Comparison of ENCODE assay signal across 11 cellular contexts in the genomic region with DNA sequence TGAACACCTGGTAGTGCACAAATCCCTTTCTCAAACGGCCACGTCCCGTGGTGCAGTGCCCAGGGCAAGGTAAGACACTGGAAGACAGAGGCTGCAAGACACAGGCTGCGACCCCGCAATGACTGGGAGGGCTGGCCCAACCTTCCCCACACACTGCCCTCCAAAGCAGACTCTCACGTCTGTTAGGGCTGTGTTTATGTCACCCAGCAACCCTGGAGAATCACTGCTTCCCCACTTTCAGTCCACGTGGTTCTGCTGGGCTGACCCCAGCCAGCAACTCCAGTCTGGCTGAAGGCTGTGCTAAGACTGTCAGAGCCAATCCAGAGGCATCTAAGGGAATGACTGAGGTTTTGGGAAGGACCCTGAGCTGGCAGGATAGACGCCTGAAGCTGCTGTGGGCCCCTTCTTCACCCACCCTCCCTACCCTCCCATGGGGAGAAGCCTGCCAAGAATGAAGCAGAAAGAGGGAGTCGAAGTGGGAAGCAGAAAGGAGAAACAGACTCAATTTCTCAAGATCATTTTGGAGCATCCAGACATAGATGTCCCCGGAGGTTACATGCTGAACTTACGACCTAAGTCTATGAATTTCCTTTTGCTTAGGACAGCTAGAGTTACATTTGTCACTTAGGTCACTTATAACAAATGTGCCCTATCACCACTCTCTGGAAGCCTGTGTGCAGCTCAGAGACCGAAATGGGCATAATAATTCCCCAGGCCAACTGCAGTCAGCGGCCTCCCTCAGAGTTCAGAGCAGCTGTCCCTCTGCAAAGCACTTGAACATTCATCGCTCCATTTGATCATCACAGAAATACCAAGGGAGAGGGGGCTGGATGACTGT. TPM values are rescaled to one million over a fixed set of nuclear protein-coding genes. Genes with fewer than 3 reads are reported as not detected.
A peak's percentile ranks its signal among the peaks of the same experiment; 100 is the strongest.
DNase-seq lines count a peak whose midpoint lies in the region; ATAC-seq and TF ChIP-seq lines count a peak whose summit lies in the region.
"Had no signal": no experiment of that assay in that cellular context is flagged by ENCODE, and none has a peak within 500 bp of the region (broad histone marks: within the 10 kb centered on the region; RNA-seq: fewer than 3 reads in every experiment).

No MANE protein-coding gene starts in this region.

- H2AFZ ChIP-seq in IMR-90 (replicated peaks; ENCODE audit: low read length, poor library complexity), result no peak overlapping the region

- no peak overlapping the region for H2BK120ac ChIP-seq in IMR-90 (ENCODE audit: low read depth, low read length)

- no peak overlapping the region for H3K56ac ChIP-seq in IMR-90 (ENCODE audit: extremely low read depth, insufficient read depth, low read length)

- no peak overlapping the region for H4K5ac ChIP-seq in IMR-90 (ENCODE audit: low read depth, low read length)

- TF ChIP-seq RAD21 in IMR-90 (IDR thresholded peaks at IDR 0.05; ENCODE audit: low read length), result no peak

- H3K4me2 ChIP-seq in IMR-90 (ENCODE audit: low read depth, low read length), result no peak overlapping the region

- H3K18ac ChIP-seq in IMR-90 (ENCODE audit: low read depth, low read length), result no peak overlapping the region

- BruUV-seq in IMR-90 (replicated peaks; lab: Mats Ljungman, UMichigan), result no TSS peak

- no peaks in the 10 kb centered on the region for H3K4me1 ChIP-seq in IMR-90 (ENCODE audit: control insufficient read depth, insufficient read depth, low read length)
- H3K4me1 ChIP-seq in lower lobe of right lung, result peaks cover 22% of the 10 kb centered on the region

- no peak for TF ChIP-seq POLR2A in IMR-90 (IDR thresholded peaks at IDR 0.05; ENCODE audit: low read depth, low read length)

- POLR2A ChIA-PET in IMR-90 (lab: Charles Lee; ENCODE audit: unreplicated experiment), result interaction anchor here (0.5 kb wide), 1 partner anchor 99 kb away, joined by 4 read pairs; no protein-coding TSS in a partner anchor

- H4K8ac ChIP-seq in IMR-90 (ENCODE audit: low read depth in 2 of 2, low read length in 2 of 2), result 0 out of 4 replicates have a peak overlapping the region, but pooled peaks of 1 of the 2 experiments have one; percentile 19

- intact Hi-C loops in IMR-90 (cut with micrococcal nuclease) (no loop called here), lower lobe of right lung (cut with DNase I) (no loop called here)

- dilution Hi-C loops in IMR-90 (cut with HindIII; ENCODE audit: low sequenced_read_pairs, unreplicated experiment), result no loop called here

- in situ Hi-C loops in IMR-90 (cut with MboI; ENCODE audit: low sequenced_read_pairs), result no loop called here

- WGBS in IMR-90 (ENCODE audit: extremely low coverage in 2 of 2, insufficient read length in 1 of 2), 2 experiments, result 10% methylated on average over 2 of the region's 14 CpGs; no CpG with 5 or more reads in 1 of the 2 experiments

- no peak overlapping the region for H2AK5ac ChIP-seq in IMR-90 (ENCODE audit: low read depth, low read length)

- ATAC-seq in IMR-90 (ENCODE audit: low read depth), result peak; percentile 79
- peak; percentile 84 to 89 for ATAC-seq in lower lobe of right lung
- no peak for ATAC-seq in stimulated activated effector memory CD8-positive, alpha-beta T cell treated with anti-CD3 and anti-CD28 coated beads, Interleukin-12 subunit alpha, Interleukin-12 subunit beta, amount 100 ng/mL, for 72 hours
- ATAC-seq in GM18858 (IDR thresholded peaks at IDR 0.05; ENCODE audit: unreplicated experiment), result no peak
- ATAC-seq: activated CD8-positive, alpha-beta T cell treated with anti-CD3 and anti-CD28 coated beads for 36 hours had no signal

- no peak overlapping the region for H3K23ac ChIP-seq in IMR-90 (ENCODE audit: low read depth, low read length)

- H3K14ac ChIP-seq in IMR-90 (replicated peaks; ENCODE audit: low read depth, low read length), result no peak overlapping the region

- H3K9me3 ChIP-seq in IMR-90 (ENCODE audit: control insufficient read depth, insufficient read depth, low read length), result no peaks in the 10 kb centered on the region
- no peaks in the 10 kb centered on the region for H3K9me3 ChIP-seq in lower lobe of right lung

- no peak for TF ChIP-seq CTCF in IMR-90 (conservative IDR thresholded peaks at IDR 0.05; ENCODE audit: low read depth, low read length)
- no peak for TF ChIP-seq CTCF in choroid plexus epithelial cell (conservative IDR thresholded peaks at IDR 0.05; ENCODE audit: low read depth, low read length)
- TF ChIP-seq CTCF in lower lobe of right lung (IDR thresholded peaks at IDR 0.05), result no peak

- H3K9ac ChIP-seq in IMR-90 (ENCODE audit: low read depth, low read length), result no peak overlapping the region

- H3K9me3 Mint-ChIP-seq in stimulated activated effector memory CD8-positive, alpha-beta T cell treated with anti-CD3 and anti-CD28 coated beads, Interleukin-12 subunit alpha, Interleukin-12 subunit beta, amount 100 ng/mL, for 72 hours, result no peaks in the 10 kb centered on the region
- H3K9me3 Mint-ChIP-seq: activated CD8-positive, alpha-beta T cell treated with anti-CD3 and anti-CD28 coated beads for 36 hours had no signal

- no peak overlapping the region for H2BK20ac ChIP-seq in IMR-90 (ENCODE audit: low read depth, low read length)

- H3K27me3 ChIP-seq in IMR-90 (ENCODE audit: control insufficient read depth, insufficient read depth, low read length), result no peaks in the 10 kb centered on the region
- H3K27me3 ChIP-seq in lower lobe of right lung (ENCODE audit: low read depth), result no peaks in the 10 kb centered on the region

- no peak overlapping the region for H2AK9ac ChIP-seq in IMR-90 (replicated peaks; ENCODE audit: low read depth, low read length, poor library complexity)

- H3K27ac Mint-ChIP-seq in stimulated activated effector memory CD8-positive, alpha-beta T cell treated with anti-CD3 and anti-CD28 coated beads, Interleukin-12 subunit alpha, Interleukin-12 subunit beta, amount 100 ng/mL, for 72 hours, result peak overlapping the region; percentile 78
- H3K27ac Mint-ChIP-seq: activated CD8-positive, alpha-beta T cell treated with anti-CD3 and anti-CD28 coated beads for 36 hours had no signal

- H2BK15ac ChIP-seq in IMR-90 (ENCODE audit: low read depth, low read length), result no peak overlapping the region

- H3K79me1 ChIP-seq in IMR-90 (ENCODE audit: low read depth in 1 of 2, low read length in 2 of 2), result peaks cover 0 to 3% of the 10 kb centered on the region in 2 experiments; a peak in 1 of 4 replicates

- no peak overlapping the region for H3K27ac ChIP-seq in IMR-90 (ENCODE audit: insufficient read depth, low read length)
- H3K27ac ChIP-seq in lower lobe of right lung, result peak overlapping the region; percentile 56
- H3K27ac ChIP-seq: SK-N-MC had no signal

- 0 out of 2 replicates have a peak, but pooled peaks cover 4% of the 10 kb centered on the region for H3K9me1 ChIP-seq in IMR-90 (ENCODE audit: insufficient read depth, low read length)

- H3K4me3 ChIP-seq in IMR-90 (ENCODE audit: insufficient read depth, low read depth, low read length) (no peak overlapping the region), choroid plexus epithelial cell (ENCODE audit: low read depth, low read length) (no peak overlapping the region), lower lobe of right lung (no peak overlapping the region)
- H3K4me3 ChIP-seq: SK-N-MC had no signal

- no peak overlapping the region for H2BK5ac ChIP-seq in IMR-90 (ENCODE audit: low read depth, low read length, poor library complexity, severe bottlenecking)

- H3K4me3 Mint-ChIP-seq in stimulated activated effector memory CD8-positive, alpha-beta T cell treated with anti-CD3 and anti-CD28 coated beads, Interleukin-12 subunit alpha, Interleukin-12 subunit beta, amount 100 ng/mL, for 72 hours, result no peak overlapping the region
- H3K4me3 Mint-ChIP-seq: activated CD8-positive, alpha-beta T cell treated with anti-CD3 and anti-CD28 coated beads for 36 hours had no signal

- no peak overlapping the region for H4K91ac ChIP-seq in IMR-90 (ENCODE audit: insufficient read depth, low read depth, low read length)

- H3K36me3 ChIP-seq in IMR-90 (ENCODE audit: control insufficient read depth, insufficient read depth, low read length) (peaks cover 12% of the 10 kb centered on the region), lower lobe of right lung (peaks cover 11% of the 10 kb centered on the region)

- CTCF ChIA-PET in IMR-90 (lab: Yijun Ruan, JAX), result no interaction called here

- DNase-seq in IMR-90, result peak; percentile 49
- DNase-seq in choroid plexus epithelial cell (ENCODE audit: low read depth), result peak; percentile 55
- peak; percentile 74 for DNase-seq in lower lobe of right lung
- DNase-seq in stimulated activated effector memory CD8-positive, alpha-beta T cell treated with anti-CD3 and anti-CD28 coated beads, Interleukin-12 subunit alpha, Interleukin-12 subunit beta, amount 100 ng/mL, for 72 hours (ENCODE audit: low spot score in 2 of 2), result no peak
- DNase-seq in COR-L47 (lab: John Stamatoyannopoulos, UW), result no peak
- DNase-seq in stimulated activated CD4-positive, alpha-beta T cell treated with anti-CD3 and anti-CD28 coated beads, Interleukin-4, amount 100 ng/mL, for 1 hour, result no peak
- no peak for DNase-seq in NCI-H748 treated with DMSO at 0.1 percent for 48 hours (lab: John Stamatoyannopoulos, UW)
- DNase-seq: activated CD8-positive, alpha-beta T cell treated with anti-CD3 and anti-CD28 coated beads for 36 hours; NCI-H2227 treated with DMSO at 0.1 percent for 48 hours had no signal

- H4K20me1 ChIP-seq in IMR-90 (ENCODE audit: insufficient read depth, low read length), result no peaks in the 10 kb centered on the region

- H3K4ac ChIP-seq in IMR-90 (ENCODE audit: low read depth, low read length), result no peak overlapping the region

- peaks cover 55% of the 10 kb centered on the region for H3K36me3 Mint-ChIP-seq in stimulated activated effector memory CD8-positive, alpha-beta T cell treated with anti-CD3 and anti-CD28 coated beads, Interleukin-12 subunit alpha, Interleukin-12 subunit beta, amount 100 ng/mL, for 72 hours

- H3K4me1 Mint-ChIP-seq in stimulated activated effector memory CD8-positive, alpha-beta T cell treated with anti-CD3 and anti-CD28 coated beads, Interleukin-12 subunit alpha, Interleukin-12 subunit beta, amount 100 ng/mL, for 72 hours, result peaks cover 33% of the 10 kb centered on the region

TF ChIP-seq in IMR-90, 13 proteins besides CTCF, POLR2A, EP300 and RAD21 (continues in another document):
- TF ChIP-seq MAFK (IDR thresholded peaks at IDR 0.05; ENCODE audit: low read depth, low read length), result no peak
- 0 out of 2 replicates have a peak, but pooled peaks have one; percentile 37 for TF ChIP-seq MXI1 (IDR thresholded peaks at IDR 0.05; ENCODE audit: borderline replicate concordance, low read depth, low read length)
- TF ChIP-seq CHD1 (IDR thresholded peaks at IDR 0.05; ENCODE audit: low read depth, low read length), result no peak

RNA-seq across cellular contexts. Expression of a gene that starts 11.6 kb away (rescaled TPM):
- 21.1 and 24.2 TPM in 2 replicates for total RNA-seq in IMR-90 (2012; rRNA removed)
- 22.6 and 30.7 TPM in 2 replicates for polyA plus RNA-seq in IMR-90 (2012; rRNA removed)
- polyA plus RNA-seq in IMR-90 (2012; cell fraction: cytosol; rRNA removed), result 19.7 and 20.6 TPM in 2 replicates
- polyA plus RNA-seq in IMR-90 (2012; cell fraction: nucleus; rRNA removed; ENCODE audit: low replicate concordance), result 51.3 and 95.2 TPM in 2 replicates
- 36.8 TPM for total RNA-seq in lower lobe of right lung

RNA-seq across cellular contexts. Expression of a gene that starts 57.1 kb away (rescaled TPM):
- total RNA-seq in IMR-90 (2012; rRNA removed) (3.9 and 4.4 TPM in 2 replicates), lower lobe of right lung (39.0 TPM)
- polyA plus RNA-seq in IMR-90 (2012; rRNA removed), result 22.7 and 31.1 TPM in 2 replicates
- polyA plus RNA-seq in IMR-90 (2012; cell fraction: cytosol; rRNA removed), result 15.1 and 44.2 TPM in 2 replicates
- 5.3 and 12.5 TPM in 2 replicates for polyA plus RNA-seq in IMR-90 (2012; cell fraction: nucleus; rRNA removed; ENCODE audit: low replicate concordance)

Comparison
In these comparisons a context has a peak if more than half of its experiments do, and no peak if none do; other contexts are left out.
1. ATAC-seq: peak in IMR-90 (single experiment) and lower lobe of right lung (2 of 2); none in stimulated activated effector memory CD8-positive, alpha-beta T cell treated with anti-CD3 and anti-CD28 coated beads, Interleukin-12 subunit alpha, Interleukin-12 subunit beta, amount 100 ng/mL, for 72 hours (single experiment) and GM18858 (single experiment).
2. DNase-seq: peak in IMR-90 (single experiment), choroid plexus epithelial cell (single experiment) and lower lobe of right lung (single experiment); none in stimulated activated effector memory CD8-positive, alpha-beta T cell treated with anti-CD3 and anti-CD28 coated beads, Interleukin-12 subunit alpha, Interleukin-12 subunit beta, amount 100 ng/mL, for 72 hours (0 of 2), COR-L47 (single experiment), stimulated activated CD4-positive, alpha-beta T cell treated with anti-CD3 and anti-CD28 coated beads, Interleukin-4, amount 100 ng/mL, for 1 hour (single experiment) and NCI-H748 treated with DMSO at 0.1 percent for 48 hours (single experiment).